10 cellular contexts compared by ENCODE assay signal in the genomic region with DNA sequence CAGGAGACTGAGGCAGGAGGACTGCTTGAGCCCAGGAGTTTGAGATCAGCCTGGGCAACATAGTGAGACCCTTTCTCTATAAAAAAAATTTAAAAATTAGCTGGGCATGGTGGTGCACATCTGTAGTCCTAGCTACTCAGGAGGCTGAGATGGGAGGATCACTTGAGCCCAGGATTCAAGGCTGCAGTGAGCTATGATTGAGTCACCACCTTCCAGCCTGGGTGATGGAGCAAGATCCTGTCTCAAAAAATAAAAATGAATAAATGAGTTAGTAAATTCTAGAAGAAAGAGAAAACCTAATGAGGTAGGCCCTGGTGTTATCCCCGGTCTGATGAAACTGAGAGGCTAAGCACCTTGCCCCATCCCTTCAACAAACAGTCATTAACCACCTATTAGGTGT. TPM values are rescaled to one million over a fixed set of nuclear protein-coding genes. Genes with fewer than 3 reads are reported as not detected.
DNase-seq lines count a peak whose midpoint lies in the region; ATAC-seq, FAIRE-seq and TF ChIP-seq lines count a peak whose summit lies in the region.
"Not testable (repeated sequence)": the region's sequence is repeated elsewhere in the genome, so short reads cannot be mapped to it uniquely, and the experiment has no call there.
"Had no signal": no experiment of that assay in that cellular context is flagged by ENCODE, and none has a peak within 500 bp of the region (broad histone marks: within the 10 kb centered on the region; RNA-seq: fewer than 3 reads in every experiment).

No MANE protein-coding gene starts in this region.

- not testable (repeated sequence) for H3K4me1 ChIP-seq in GM23248 (ENCODE audit: insufficient read depth); foreskin keratinocyte
- H3K4me1 ChIP-seq in PC-3 (ENCODE audit: insufficient read depth, low read length) (peaks cover 34% of the 10 kb centered on the region), SJSA1 (replicated peaks) (peaks cover 19% of the 10 kb centered on the region)

- H3K9me2 ChIP-seq in GM23248 (ENCODE audit: insufficient read depth); PC-3 (replicated peaks; ENCODE audit: low read length): not testable (repeated sequence)

- H3K27me3 ChIP-seq in GM23248 (replicated peaks; ENCODE audit: insufficient read depth); PC-3 (ENCODE audit: low read length); SJSA1 (replicated peaks); bronchial epithelial cell (ENCODE audit: control insufficient read depth, insufficient read depth, low read length); foreskin keratinocyte: not testable (repeated sequence)

- POLR2A ChIA-PET in PC-3 (lab: Charles Lee; ENCODE audit: unreplicated experiment) = interaction anchor here (0.8 kb wide), 1 partner anchor 25 kb away, joined by 3 read pairs; no protein-coding TSS in a partner anchor

- H2AFZ ChIP-seq in GM23248; PC-3 (ENCODE audit: low read length): not testable (repeated sequence)

- WGBS in GM23248 (ENCODE audit: low coverage in 1 of 2, low lambda C conversion rate in 2 of 2, missing lambda C conversion rate in 2 of 2), 2 experiments = 95 to 100% methylated on average over 1 of the region's 1 CpG

- peak overlapping the region; percentile 83 for H3K4me2 ChIP-seq in GM23248 (ENCODE audit: unreplicated experiment)
- H3K4me2 ChIP-seq in PC-3 (ENCODE audit: low read length) = peak overlapping the region; percentile 85; the same call in 1 of the 2 replicates

- not testable (repeated sequence) for H3K9ac ChIP-seq in GM23248
- peak overlapping the region; percentile 46 for H3K9ac ChIP-seq in PC-3 (ENCODE audit: low read length)

- H3K36me3 ChIP-seq in GM23248 (ENCODE audit: low read depth); PC-3 (ENCODE audit: low read depth, low read length); SJSA1; bronchial epithelial cell (ENCODE audit: control insufficient read depth, insufficient read depth, low read length): not testable (repeated sequence)

- peak overlapping the region; percentile 34; the same call in 1 of the 2 replicates for H3K27ac ChIP-seq in GM23248
- peak overlapping the region; percentile 95 for H3K27ac ChIP-seq in PC-3 (ENCODE audit: low read length)
- H3K27ac ChIP-seq in SJSA1 = peak overlapping the region; percentile 7; the same call in 1 of the 2 replicates
- H3K27ac ChIP-seq in foreskin keratinocyte = peak overlapping the region; percentile 73

- not testable (repeated sequence) for H3K79me2 ChIP-seq in GM23248 (ENCODE audit: insufficient read depth)
- peaks cover 12% of the 10 kb centered on the region for H3K79me2 ChIP-seq in PC-3 (ENCODE audit: low read length)

- not testable (repeated sequence) for H4K20me1 ChIP-seq in GM23248 (ENCODE audit: insufficient read depth); PC-3 (ENCODE audit: low read length)

- ATAC-seq in PC-3 (peak; percentile 19; the same call in 1 of the 2 replicates), foreskin keratinocyte (peak; percentile 72)

- not testable (repeated sequence) for H3K4me3 Mint-ChIP-seq in HFFc6

- TSS peak; percentile 94 for BruUV-seq in PC-3 (replicated peaks; lab: Mats Ljungman, UMichigan)

- TF ChIP-seq CTCF in HFFc6 (IDR thresholded peaks at IDR 0.05); PC-3 (conservative IDR thresholded peaks at IDR 0.05; ENCODE audit: low read depth, low read length); bronchial epithelial cell (IDR thresholded peaks at IDR 0.05; ENCODE audit: insufficient read depth, low read length, severe bottlenecking); foreskin keratinocyte (conservative IDR thresholded peaks at IDR 0.05): not testable (repeated sequence)

- H3K9me3 ChIP-seq in GM23248 (ENCODE audit: low read depth); PC-3 (ENCODE audit: low read length); SJSA1 (replicated peaks): not testable (repeated sequence)

- DNase-seq in GM23248 = peak; percentile 35
- DNase-seq in HFFc6; SJSA1 (ENCODE audit: low read depth in 1 of 2, low spot score in 2 of 2); foreskin keratinocyte: not testable (repeated sequence)
- DNase-seq in PC-3 = peak; percentile 31
- peak; percentile 68 for DNase-seq in bronchial epithelial cell (ENCODE audit: low read depth)

- peaks cover 40% of the 10 kb centered on the region for H3K4me1 Mint-ChIP-seq in HFFc6 (ENCODE audit: low read depth)

- H3K27ac Mint-ChIP-seq in HFFc6 = peak overlapping the region; percentile 48

- intact Hi-C loops in PC-3 (cut with micrococcal nuclease) = not testable (repeated sequence)

- CTCF ChIA-PET in PC-3 (lab: Charles Lee) = interaction anchor here (0.6 to 2.8 kb wide), 5 partner anchors 72 to 189 kb away, joined by 3 to 32 read pairs (median 5); no protein-coding TSS in a partner anchor

- not testable (repeated sequence) for H3K27me3 Mint-ChIP-seq in HFFc6 (ENCODE audit: insufficient read depth)

- H3F3A ChIP-seq in GM23248 (ENCODE audit: insufficient read depth); PC-3 (ENCODE audit: low read length, unreplicated experiment): not testable (repeated sequence)

- not testable (repeated sequence) for H3K36me3 Mint-ChIP-seq in HFFc6 (ENCODE audit: low read depth)

- in situ Hi-C loops in GM23248 (cut with MboI) = loop anchor here (5.0 kb wide), 1 partner anchor 180 kb away; no protein-coding TSS in a partner anchor

- H3K4me3 ChIP-seq in GM23248 = 0 out of 2 replicates have a peak overlapping the region, but pooled peaks have one; percentile 65
- not testable (repeated sequence) for H3K4me3 ChIP-seq in PC-3 (ENCODE audit: low read length); SJSA1; bronchial epithelial cell (ENCODE audit: low read depth, low read length)

- not testable (repeated sequence) for H3K9me3 Mint-ChIP-seq in HFFc6

- FAIRE-seq in bronchial epithelial cell (lab: Jason Lieb, UNC) = not testable (repeated sequence)

RNA-seq across cellular contexts. Expression of gene PDZD9, which starts 1.1 kb away (rescaled TPM):
- total RNA-seq in GM23248 (2014; rRNA removed; shearing (Covaris generic)) = not detected in 2 replicates
- polyA plus RNA-seq in GM23248 (2016; fragmentation: Nextera tagmentation; extraction: Ambion mirVana) (not detected in 2 replicates), foreskin keratinocyte (not detected in 2 replicates)
- total RNA-seq in HFFc6 (2021; fragmentation: NEBNext Ultra II Directional; extraction: Animal tissue kit (Norgen Biotek cat#: 25700)) = not detected
- total RNA-seq in PC-3 (2014; rRNA removed) (not detected in 2 replicates), bronchial epithelial cell (not detected in 2 replicates), foreskin keratinocyte (not detected in 2 replicates)
- not detected in 2 replicates for total RNA-seq in SJSA1 (2014; rRNA removed; shearing (Covaris generic))
- total RNA-seq: CD4-positive, CD25-positive, alpha-beta regulatory T cell; CD8-positive, alpha-beta memory T cell; H7; HT1080 had no signal
- polyA plus RNA-seq: CD8-positive, alpha-beta memory T cell had no signal

RNA-seq across cellular contexts. Expression of gene MOSMO, which starts 5.9 kb away (rescaled TPM):
- total RNA-seq in GM23248 (2014; rRNA removed; shearing (Covaris generic)) = 11.7 and 17.1 TPM in 2 replicates
- polyA plus RNA-seq in GM23248 (2016; fragmentation: Nextera tagmentation; extraction: Ambion mirVana) = 2.3 and 2.7 TPM in 2 replicates
- total RNA-seq in HFFc6 (2021; fragmentation: NEBNext Ultra II Directional; extraction: Animal tissue kit (Norgen Biotek cat#: 25700)) = 10 to 100 TPM; 16.9 to 28.2 (median 22.7) TPM
- total RNA-seq in PC-3 (2014; rRNA removed) = 11.8 and 12.4 TPM in 2 replicates
- total RNA-seq in SJSA1 (2014; rRNA removed; shearing (Covaris generic)) = 15.7 and 30.3 TPM in 2 replicates
- total RNA-seq in bronchial epithelial cell = 9.7 and 17.6 TPM in 2 replicates
- total RNA-seq in foreskin keratinocyte = 23.3 and 27.7 TPM in 2 replicates
- 22.4 and 24.5 TPM in 2 replicates for polyA plus RNA-seq in foreskin keratinocyte

RNA-seq across cellular contexts. Expression of gene UQCRC2, which starts 48.9 kb away (rescaled TPM):
- total RNA-seq in GM23248 (2014; rRNA removed; shearing (Covaris generic)) = 116 and 129 TPM in 2 replicates
- polyA plus RNA-seq in GM23248 (2016; fragmentation: Nextera tagmentation; extraction: Ambion mirVana) = 107 and 116 TPM in 2 replicates
- 100 to 1,000 TPM; 169 to 187 (median 173) TPM for total RNA-seq in HFFc6 (2021; fragmentation: NEBNext Ultra II Directional; extraction: Animal tissue kit (Norgen Biotek cat#: 25700))
- 73.5 and 116 TPM in 2 replicates for total RNA-seq in PC-3 (2014; rRNA removed)
- 147 and 167 TPM in 2 replicates for total RNA-seq in SJSA1 (2014; rRNA removed; shearing (Covaris generic))
- 250 and 252 TPM in 2 replicates for total RNA-seq in bronchial epithelial cell
- 152 and 153 TPM in 2 replicates for total RNA-seq in foreskin keratinocyte
- 122 TPM in 2 replicates for polyA plus RNA-seq in foreskin keratinocyte

Comparison
In these comparisons a context has a peak if more than half of its experiments do, and no peak if none do; other contexts are left out.
1. H3K27ac ChIP-seq: peak in every context shown above with its lines; median percentile 95 in PC-3; 73 in foreskin keratinocyte; 34 in GM23248; 7 in SJSA1.